In the genomic region with DNA sequence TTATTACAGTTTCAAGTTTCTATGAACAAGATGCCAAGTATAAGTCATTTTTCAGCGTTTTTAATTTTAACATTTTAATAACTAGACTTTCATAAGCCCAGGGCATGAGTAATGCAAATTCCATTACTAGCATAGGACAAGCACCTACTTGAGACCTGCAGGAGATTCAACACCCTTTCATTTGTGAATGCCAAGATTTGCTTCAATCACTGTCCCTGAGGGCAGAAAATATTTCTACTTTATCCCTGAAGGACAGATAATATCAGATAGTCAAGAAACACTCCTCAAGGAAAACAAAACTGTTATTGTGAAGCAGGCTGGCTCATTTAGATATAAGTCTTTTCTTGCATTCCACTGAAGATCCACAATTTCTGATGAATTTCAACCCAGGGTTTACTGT, we compare ENCODE assay signal across 1 cellular context.
TF ChIP-seq lines count a peak whose summit lies in the region.

No MANE protein-coding gene starts in this region.

TF ChIP-seq in HepG2, 621 proteins besides CTCF, POLR2A, EP300 and RAD21:
- TF ChIP-seq, protein P1, sequence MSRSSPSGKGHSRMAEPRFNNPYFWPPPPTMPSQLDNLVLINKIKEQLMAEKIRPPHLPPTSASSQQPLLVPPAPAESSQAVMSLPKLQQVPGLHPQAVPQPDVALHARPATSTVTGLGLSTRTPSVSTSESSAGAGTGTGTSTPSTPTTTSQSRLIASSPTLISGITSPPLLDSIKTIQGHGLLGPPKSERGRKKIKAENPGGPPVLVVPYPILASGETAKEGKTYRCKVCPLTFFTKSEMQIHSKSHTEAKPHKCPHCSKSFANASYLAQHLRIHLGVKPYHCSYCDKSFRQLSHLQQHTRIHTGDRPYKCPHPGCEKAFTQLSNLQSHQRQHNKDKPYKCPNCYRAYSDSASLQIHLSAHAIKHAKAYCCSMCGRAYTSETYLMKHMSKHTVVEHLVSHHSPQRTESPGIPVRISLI (CRISPR knock-in tag; IDR thresholded peaks at IDR 0.05; ENCODE audit: borderline replicate concordance) = no peak
- TF ChIP-seq U2AF2 (IDR thresholded peaks at IDR 0.05; ENCODE audit: low read depth, low read length) = no peak
- no peak for TF ChIP-seq ZNF143 (CRISPR knock-in tag; IDR thresholded peaks at IDR 0.05)
- TF ChIP-seq, protein P2, sequence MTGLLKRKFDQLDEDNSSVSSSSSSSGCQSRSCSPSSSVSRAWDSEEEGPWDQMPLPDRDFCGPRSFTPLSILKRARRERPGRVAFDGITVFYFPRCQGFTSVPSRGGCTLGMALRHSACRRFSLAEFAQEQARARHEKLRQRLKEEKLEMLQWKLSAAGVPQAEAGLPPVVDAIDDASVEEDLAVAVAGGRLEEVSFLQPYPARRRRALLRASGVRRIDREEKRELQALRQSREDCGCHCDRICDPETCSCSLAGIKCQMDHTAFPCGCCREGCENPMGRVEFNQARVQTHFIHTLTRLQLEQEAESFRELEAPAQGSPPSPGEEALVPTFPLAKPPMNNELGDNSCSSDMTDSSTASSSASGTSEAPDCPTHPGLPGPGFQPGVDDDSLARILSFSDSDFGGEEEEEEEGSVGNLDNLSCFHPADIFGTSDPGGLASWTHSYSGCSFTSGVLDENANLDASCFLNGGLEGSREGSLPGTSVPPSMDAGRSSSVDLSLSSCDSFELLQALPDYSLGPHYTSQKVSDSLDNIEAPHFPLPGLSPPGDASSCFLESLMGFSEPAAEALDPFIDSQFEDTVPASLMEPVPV (CRISPR knock-in tag; IDR thresholded peaks at IDR 0.05) = no peak
- no peak for TF ChIP-seq MXI1 (IDR thresholded peaks at IDR 0.05; ENCODE audit: borderline replicate concordance, low read depth, low read length)
TF ChIP-seq in HepG2: peak in this region for 0.
